13 cellular contexts compared by ENCODE assay signal in genomic region chr2:598043-598802, GRCh38.
"Had no signal": no experiment of that assay in that cellular context is flagged by ENCODE, and none has a peak within 500 bp of the region (broad histone marks: within the 10 kb centered on the region; RNA-seq: fewer than 3 reads in every experiment).

No MANE protein-coding gene starts in this region.

- H2AFZ ChIP-seq: parathyroid adenoma had no signal

- H3K36me3 Mint-ChIP-seq: activated CD4-positive, alpha-beta memory T cell treated with anti-CD3 and anti-CD28 coated beads for 36 hours; memory B cell had no signal

- H3K27me3 ChIP-seq: gastrocnemius medialis had no signal

- H3K4me1 Mint-ChIP-seq: memory B cell had no signal

- FAIRE-seq: keratinocyte, urothelium cell line had no signal

- H3K27me3 Mint-ChIP-seq: activated CD4-positive, alpha-beta memory T cell treated with anti-CD3 and anti-CD28 coated beads for 36 hours; stimulated activated naive CD8-positive, alpha-beta T cell treated with anti-CD3 and anti-CD28 coated beads, Interleukin-15, Interleukin-2, amounts not matched to agents 100 ng/mL and 50 ng/mL, for 24 hours had no signal

- H3K27ac Mint-ChIP-seq: activated CD4-positive, alpha-beta memory T cell treated with anti-CD3 and anti-CD28 coated beads for 36 hours; memory B cell; stimulated activated naive CD8-positive, alpha-beta T cell treated with anti-CD3 and anti-CD28 coated beads, Interleukin-15, Interleukin-2, amounts not matched to agents 100 ng/mL and 50 ng/mL, for 24 hours had no signal

- H3K9me3 Mint-ChIP-seq: activated CD4-positive, alpha-beta memory T cell treated with anti-CD3 and anti-CD28 coated beads for 36 hours; memory B cell; stimulated activated naive CD8-positive, alpha-beta T cell treated with anti-CD3 and anti-CD28 coated beads, Interleukin-15, Interleukin-2, amounts not matched to agents 100 ng/mL and 50 ng/mL, for 24 hours had no signal

- DNase-seq: activated CD4-positive, alpha-beta memory T cell treated with anti-CD3 and anti-CD28 coated beads for 36 hours; activated naive CD4-positive, alpha-beta T cell; cortex of kidney; effector CD8-positive, alpha-beta T cell; gastrocnemius medialis; left ventricle myocardium inferior; stimulated activated CD4-positive, alpha-beta T cell treated with anti-CD3 and anti-CD28 coated beads, Interleukin-15, amount 100 ng/mL, for 24 hours; stimulated activated CD4-positive, alpha-beta T cell treated with anti-CD3 and anti-CD28 coated beads, Interleukin-4, amount 100 ng/mL, for 24 hours had no signal

- H3K36me3 ChIP-seq: gastrocnemius medialis, left ventricle myocardium inferior had no signal

- H3K27ac ChIP-seq: gastrocnemius medialis, left ventricle myocardium inferior, parathyroid adenoma had no signal

- H3K4me3 Mint-ChIP-seq: activated CD4-positive, alpha-beta memory T cell treated with anti-CD3 and anti-CD28 coated beads for 36 hours; memory B cell; stimulated activated naive CD8-positive, alpha-beta T cell treated with anti-CD3 and anti-CD28 coated beads, Interleukin-15, Interleukin-2, amounts not matched to agents 100 ng/mL and 50 ng/mL, for 24 hours had no signal

- H3K4me1 ChIP-seq: gastrocnemius medialis, left ventricle myocardium inferior, parathyroid adenoma had no signal

- H3K9ac ChIP-seq: parathyroid adenoma had no signal

- H3K79me2 ChIP-seq: parathyroid adenoma had no signal

- H3K9me3 ChIP-seq: gastrocnemius medialis, left ventricle myocardium inferior had no signal

- ATAC-seq: gastrocnemius medialis had no signal

- H3K4me3 ChIP-seq: gastrocnemius medialis, left ventricle myocardium inferior had no signal
